8 cellular contexts compared by ENCODE assay signal in genomic region chr2:73386342-73386868, GRCh38. TPM values are rescaled to one million over a fixed set of nuclear protein-coding genes. Genes with fewer than 3 reads are reported as not detected.
DNase-seq lines count a peak whose midpoint lies in the region; ATAC-seq and TF ChIP-seq lines count a peak whose summit lies in the region.

No MANE protein-coding gene starts in this region.

- H3K36me3 ChIP-seq in duodenal mucosa (ENCODE audit: control insufficient read depth in 1 of 2, insufficient read depth in 2 of 2, low read length in 2 of 2): no peaks in the 10 kb centered on the region
- H3K36me3 ChIP-seq in naive thymus-derived CD4-positive, alpha-beta T cell (ENCODE audit: control insufficient read depth in 2 of 3, insufficient read depth in 3 of 3, low read length in 3 of 3): peaks cover 0 to 4% (median 0%) of the 10 kb centered on the region in 3 experiments

- peaks cover 25 to 49% (median 47%) of the 10 kb centered on the region in 7 donors for H3K4me1 Mint-ChIP-seq in naive thymus-derived CD4-positive, alpha-beta T cell

- H3K27ac Mint-ChIP-seq in naive thymus-derived CD4-positive, alpha-beta T cell: peak overlapping the region; percentile 87 to 98 (median 94)

- H3K4me3 ChIP-seq in GM12864 (ENCODE audit: low read depth, low read length): peak overlapping the region; percentile 85
- peak overlapping the region; percentile 95 for H3K4me3 ChIP-seq in NB4 (ENCODE audit: low read depth, low read length)
- H3K4me3 ChIP-seq in duodenal mucosa (ENCODE audit: low read depth in 1 of 2, low read length in 2 of 2): peak overlapping the region; percentile 81 to 94
- H3K4me3 ChIP-seq in naive thymus-derived CD4-positive, alpha-beta T cell (ENCODE audit: low read length): peak overlapping the region; percentile 85

- H3K27me3 ChIP-seq in duodenal mucosa (ENCODE audit: control insufficient read depth in 1 of 2, insufficient read depth in 2 of 2, low read length in 2 of 2): no peaks in the 10 kb centered on the region
- no peaks in the 10 kb centered on the region for H3K27me3 ChIP-seq in naive thymus-derived CD4-positive, alpha-beta T cell (ENCODE audit: control insufficient read depth in 2 of 2, insufficient read depth in 2 of 2, low read length in 2 of 2)

- CTCF ChIA-PET in naive thymus-derived CD4-positive, alpha-beta T cell (lab: Charles Lee): no interaction called here

- no peak for TF ChIP-seq POLR2A in NB4 (IDR thresholded peaks at IDR 0.05; ENCODE audit: extremely low read depth, insufficient read length)

- H3K27me3 Mint-ChIP-seq in naive thymus-derived CD4-positive, alpha-beta T cell: peaks cover 0 to 17% (median 0%) of the 10 kb centered on the region in 5 donors

- POLR2A ChIA-PET in naive thymus-derived CD4-positive, alpha-beta T cell (lab: Charles Lee): interaction anchor here (0.7 to 1.9 kb wide), 5 partner anchors 150 to 618 kb away, joined by 3 to 18 read pairs (median 4); partner anchors contain the start of genes CCT7, PRADC1 and TPRKB

- peak overlapping the region; percentile 76 for H3K27ac ChIP-seq in duodenal mucosa (ENCODE audit: low read depth, low read length)
- H3K27ac ChIP-seq in naive thymus-derived CD4-positive, alpha-beta T cell (ENCODE audit: low read depth, low read length): peak overlapping the region; percentile 92

- peak overlapping the region; percentile 61 to 97 for H3K9ac ChIP-seq in duodenal mucosa (ENCODE audit: low read depth in 1 of 2, low read length in 2 of 2)

- H3K36me3 Mint-ChIP-seq in naive thymus-derived CD4-positive, alpha-beta T cell: peaks cover 0 to 9% (median 0%) of the 10 kb centered on the region in 5 donors

- DNase-seq in GM12864 (ENCODE audit: low read depth) (no peak), NB4 (ENCODE audit: low read depth) (no peak), NCI-H446 (lab: John Stamatoyannopoulos, UW) (no peak), NCI-H2196 (lab: John Stamatoyannopoulos, UW; ENCODE audit: unreplicated experiment) (no peak), T-helper 9 cell (no peak)
- DNase-seq in naive thymus-derived CD4-positive, alpha-beta T cell: no peak

- H3K4me1 ChIP-seq in duodenal mucosa (ENCODE audit: control insufficient read depth in 1 of 2, insufficient read depth in 2 of 2, low read length in 2 of 2): peaks cover 4 to 20% of the 10 kb centered on the region in 2 donors
- H3K4me1 ChIP-seq in naive thymus-derived CD4-positive, alpha-beta T cell (ENCODE audit: control insufficient read depth in 2 of 2, insufficient read depth in 2 of 2, low read length in 2 of 2): peaks cover 4 to 18% of the 10 kb centered on the region in 2 donors

- H3K4me3 Mint-ChIP-seq in naive thymus-derived CD4-positive, alpha-beta T cell: peak overlapping the region; percentile 81 to 96 (median 90)

- TF ChIP-seq CTCF in GM12864 (IDR thresholded peaks at IDR 0.05; ENCODE audit: low read depth, low read length, missing control alignments) (no peak), NB4 (IDR thresholded peaks at IDR 0.05; ENCODE audit: low read depth, low read length) (no peak)

- peak; percentile 21 for ATAC-seq in GM21717 (IDR thresholded peaks at IDR 0.05; ENCODE audit: unreplicated experiment)
- ATAC-seq in naive thymus-derived CD4-positive, alpha-beta T cell: peak; percentile 1

- H3K9me3 Mint-ChIP-seq in naive thymus-derived CD4-positive, alpha-beta T cell: no peaks in the 10 kb centered on the region

- intact Hi-C loops in naive thymus-derived CD4-positive, alpha-beta T cell (cut with micrococcal nuclease): loop anchor here (1.0 to 10.0 kb wide), 7 partner anchors 274 to 1448 kb away; partner anchors contain the start of genes RAB11FIP5 (in 2 of the 2), C2orf81 (in 1 of the 2), CYP26B1 (in 1 of the 2) and DGUOK (in 1 of the 2)

- H3K9me3 ChIP-seq in duodenal mucosa (ENCODE audit: control insufficient read depth in 1 of 2, low read length in 2 of 2): no peaks in the 10 kb centered on the region
- H3K9me3 ChIP-seq in naive thymus-derived CD4-positive, alpha-beta T cell (ENCODE audit: control insufficient read depth in 2 of 3, low read length in 3 of 3): no peaks in the 10 kb centered on the region

RNA-seq across cellular contexts. Expression of gene ALMS1, which starts 0.8 kb away (rescaled TPM):
- total RNA-seq in naive thymus-derived CD4-positive, alpha-beta T cell: 10 to 100 TPM; 16.3 to 46.7 (median 23.5) TPM
- 1 to 10 TPM; 2.7 to 4.4 TPM for polyA plus RNA-seq in naive thymus-derived CD4-positive, alpha-beta T cell
